ENCODE assay signal across 1 cellular context in genomic region chr11:101288392-101288791, GRCh38.
TF ChIP-seq lines count a peak whose summit lies in the region.

No MANE protein-coding gene starts in this region.

TF ChIP-seq in liver, 16 proteins besides CTCF, POLR2A, EP300 and RAD21 (continued from another document):
- no peak for TF ChIP-seq REST (IDR thresholded peaks at IDR 0.05)
- TF ChIP-seq HNF4G (IDR thresholded peaks at IDR 0.05): no peak
- no peak for TF ChIP-seq FOXA1 (IDR thresholded peaks at IDR 0.05)
- TF ChIP-seq TAF1 (conservative IDR thresholded peaks at IDR 0.05): no peak
- TF ChIP-seq EGR1 (IDR thresholded peaks at IDR 0.05; ENCODE audit: low read depth in 2 of 2): no peak
